Comparison of ENCODE assay signal across 35 cellular contexts in genomic region chr20:8231038-8231437, GRCh38.
"Had no signal": no experiment of that assay in that cellular context is flagged by ENCODE, and none has a peak within 500 bp of the region (broad histone marks: within the 10 kb centered on the region; RNA-seq: fewer than 3 reads in every experiment).

No MANE protein-coding gene starts in this region.

- H3K4me3 ChIP-seq: ascending aorta, breast epithelium had no signal

- H3K36me3 Mint-ChIP-seq: activated CD4-positive, alpha-beta memory T cell treated with anti-CD3 and anti-CD28 coated beads for 36 hours; activated CD8-positive, alpha-beta memory T cell treated with anti-CD3 and anti-CD28 coated beads, Interleukin-2, amount 10 ng/mL, durations not matched to agents 7 days and 5 days; activated naive CD4-positive, alpha-beta T cell treated with anti-CD3 and anti-CD28 coated beads, Interleukin-2, amount 10 ng/mL, durations not matched to agents 7 days and 5 days; activated naive CD4-positive, alpha-beta T cell treated with anti-CD3 and anti-CD28 coated beads, Interleukin-2, amount 50 U/mL, for 24 hours; activated naive CD8-positive, alpha-beta T cell; activated naive CD8-positive, alpha-beta T cell treated with anti-CD3 and anti-CD28 coated beads, Interleukin-2, amount 10 ng/mL, durations not matched to agents 7 days and 5 days had no signal

- H3K9me3 ChIP-seq: ascending aorta, breast epithelium had no signal

- H3K36me3 ChIP-seq: ascending aorta, brain microvascular endothelial cell, breast epithelium had no signal

- ATAC-seq: activated CD8-positive, alpha-beta memory T cell treated with anti-CD3 and anti-CD28 coated beads, Interleukin-2, amount 10 ng/mL, durations not matched to agents 7 days and 5 days; activated CD8-positive, alpha-beta T cell treated with anti-CD3 and anti-CD28 coated beads for 36 hours; activated naive CD8-positive, alpha-beta T cell treated with anti-CD3 and anti-CD28 coated beads, Interleukin-2, amount 50 U/mL, for 24 hours had no signal

- H3K27me3 Mint-ChIP-seq: activated CD4-positive, alpha-beta T cell treated with anti-CD3 and anti-CD28 coated beads, Interleukin-2, amount 10 ng/mL, durations not matched to agents 24 days and 14 days; activated CD8-positive, alpha-beta memory T cell treated with anti-CD3 and anti-CD28 coated beads, Interleukin-2, amount 10 ng/mL, durations not matched to agents 7 days and 5 days; activated CD8-positive, alpha-beta T cell treated with anti-CD3 and anti-CD28 coated beads for 36 hours; activated naive CD4-positive, alpha-beta T cell treated with anti-CD3 and anti-CD28 coated beads, Interleukin-2, amount 10 ng/mL, durations not matched to agents 7 days and 5 days; activated naive CD4-positive, alpha-beta T cell treated with anti-CD3 and anti-CD28 coated beads, Interleukin-2, amount 50 U/mL, for 24 hours; activated naive CD8-positive, alpha-beta T cell treated with anti-CD3 and anti-CD28 coated beads, Interleukin-2, amount 10 ng/mL, durations not matched to agents 7 days and 5 days had no signal

- H3K4me1 Mint-ChIP-seq: activated B cell treated with CpG ODN at 0.5 μM for 24 hours; activated CD4-positive, alpha-beta T cell treated with anti-CD3 and anti-CD28 coated beads, Interleukin-2, amount 10 ng/mL, durations not matched to agents 24 days and 14 days; activated naive CD4-positive, alpha-beta T cell treated with anti-CD3 and anti-CD28 coated beads, Interleukin-2, amount 10 ng/mL, durations not matched to agents 7 days and 5 days; activated naive CD4-positive, alpha-beta T cell treated with anti-CD3 and anti-CD28 coated beads, Interleukin-2, amount 50 U/mL, for 24 hours; activated naive CD8-positive, alpha-beta T cell treated with anti-CD3 and anti-CD28 coated beads, Interleukin-2, amount 10 ng/mL, durations not matched to agents 7 days and 5 days had no signal

- H3K4me1 ChIP-seq: ascending aorta, breast epithelium had no signal

- H3K27ac Mint-ChIP-seq: activated B cell treated with CpG ODN at 0.5 μM for 24 hours; activated CD4-positive, alpha-beta memory T cell treated with anti-CD3 and anti-CD28 coated beads for 36 hours; activated CD4-positive, alpha-beta T cell treated with anti-CD3 and anti-CD28 coated beads, Interleukin-2, amount 10 ng/mL, durations not matched to agents 24 days and 14 days; activated CD8-positive, alpha-beta memory T cell treated with anti-CD3 and anti-CD28 coated beads, Interleukin-2, amount 10 ng/mL, durations not matched to agents 7 days and 5 days; activated CD8-positive, alpha-beta T cell treated with anti-CD3 and anti-CD28 coated beads for 36 hours; activated naive CD4-positive, alpha-beta T cell treated with anti-CD3 and anti-CD28 coated beads, Interleukin-2, amount 10 ng/mL, durations not matched to agents 7 days and 5 days; activated naive CD4-positive, alpha-beta T cell treated with anti-CD3 and anti-CD28 coated beads, Interleukin-2, amount 50 U/mL, for 24 hours; activated naive CD8-positive, alpha-beta T cell; activated naive CD8-positive, alpha-beta T cell treated with anti-CD3 and anti-CD28 coated beads, Interleukin-2, amount 10 ng/mL, durations not matched to agents 7 days and 5 days; activated naive CD8-positive, alpha-beta T cell treated with anti-CD3 and anti-CD28 coated beads, Interleukin-2, amount 50 U/mL, for 24 hours; activated T-cell treated with anti-CD3 and anti-CD28 coated beads, Interleukin-2, amount 50 U/mL, for 24 hours; activated T-helper 2 cell treated with anti-CD3 and anti-CD28 coated beads, Interferon-gamma antibody, Interleukin-2, Interleukin-4, amounts not matched to agents 10 μg/mL and 5 μg/mL and 100 μg/mL, durations not matched to agents 14 hours and 24 hours and 36 hours; T-helper 1 cell treated with Interleukin-12 subunit alpha and Interleukin-12 subunit beta and Interleukin-4 antibody, amounts not matched to agents 30 μg/mL and 1 μg/mL, for 36 hours had no signal

- H3K4me3 Mint-ChIP-seq: activated B cell treated with CpG ODN at 0.5 μM for 24 hours; activated CD4-positive, alpha-beta memory T cell treated with anti-CD3 and anti-CD28 coated beads for 36 hours; activated CD4-positive, alpha-beta T cell treated with anti-CD3 and anti-CD28 coated beads, Interleukin-2, amount 10 ng/mL, durations not matched to agents 24 days and 14 days; activated CD8-positive, alpha-beta memory T cell treated with anti-CD3 and anti-CD28 coated beads, Interleukin-2, amount 10 ng/mL, durations not matched to agents 7 days and 5 days; activated CD8-positive, alpha-beta T cell treated with anti-CD3 and anti-CD28 coated beads for 36 hours; activated naive CD4-positive, alpha-beta T cell treated with anti-CD3 and anti-CD28 coated beads, Interleukin-2, amount 10 ng/mL, durations not matched to agents 7 days and 5 days; activated naive CD4-positive, alpha-beta T cell treated with anti-CD3 and anti-CD28 coated beads, Interleukin-2, amount 50 U/mL, for 24 hours; activated naive CD8-positive, alpha-beta T cell; activated naive CD8-positive, alpha-beta T cell treated with anti-CD3 and anti-CD28 coated beads, Interleukin-2, amount 10 ng/mL, durations not matched to agents 7 days and 5 days; activated naive CD8-positive, alpha-beta T cell treated with anti-CD3 and anti-CD28 coated beads, Interleukin-2, amount 50 U/mL, for 24 hours; activated T-cell treated with anti-CD3 and anti-CD28 coated beads, Interleukin-2, amount 50 U/mL, for 24 hours; T-helper 1 cell treated with Interleukin-12 subunit alpha and Interleukin-12 subunit beta and Interleukin-4 antibody, amounts not matched to agents 30 μg/mL and 1 μg/mL, for 36 hours; T-helper 2 cell treated with Interferon-gamma antibody and Interleukin-4, amounts not matched to agents 5 μg/mL and 100 μg/mL, for 36 hours had no signal

- H3K27ac ChIP-seq: ascending aorta, brain microvascular endothelial cell, breast epithelium, VCaP had no signal

- H3K9me3 Mint-ChIP-seq: activated B cell treated with CpG ODN at 0.5 μM for 24 hours; activated CD4-positive, alpha-beta memory T cell treated with anti-CD3 and anti-CD28 coated beads for 36 hours; activated CD4-positive, alpha-beta T cell treated with anti-CD3 and anti-CD28 coated beads, Interleukin-2, amount 10 ng/mL, durations not matched to agents 24 days and 14 days; activated CD8-positive, alpha-beta T cell treated with anti-CD3 and anti-CD28 coated beads for 36 hours; activated naive CD4-positive, alpha-beta T cell treated with anti-CD3 and anti-CD28 coated beads, Interleukin-2, amount 10 ng/mL, durations not matched to agents 7 days and 5 days; activated naive CD4-positive, alpha-beta T cell treated with anti-CD3 and anti-CD28 coated beads, Interleukin-2, amount 50 U/mL, for 24 hours; activated naive CD8-positive, alpha-beta T cell treated with anti-CD3 and anti-CD28 coated beads, Interleukin-2, amount 10 ng/mL, durations not matched to agents 7 days and 5 days; activated naive CD8-positive, alpha-beta T cell treated with anti-CD3 and anti-CD28 coated beads, Interleukin-2, amount 50 U/mL, for 24 hours; activated T-cell treated with anti-CD3 and anti-CD28 coated beads, Interleukin-2, amount 50 U/mL, for 24 hours; activated T-helper 2 cell treated with anti-CD3 and anti-CD28 coated beads, Interferon-gamma antibody, Interleukin-2, Interleukin-4, amounts not matched to agents 10 μg/mL and 5 μg/mL and 100 μg/mL, durations not matched to agents 14 hours and 24 hours and 36 hours; T-helper 1 cell treated with Interleukin-12 subunit alpha and Interleukin-12 subunit beta and Interleukin-4 antibody, amounts not matched to agents 30 μg/mL and 1 μg/mL, for 36 hours; T-helper 2 cell treated with Interferon-gamma antibody and Interleukin-4, amounts not matched to agents 5 μg/mL and 100 μg/mL, for 36 hours had no signal

- H3K27me3 ChIP-seq: ascending aorta, brain microvascular endothelial cell, breast epithelium had no signal

- FAIRE-seq: TTC549 had no signal

- DNase-seq: activated B cell treated with CpG ODN at 0.5 μM for 24 hours; activated CD4-positive, alpha-beta memory T cell treated with anti-CD3 and anti-CD28 coated beads for 36 hours; activated CD4-positive, alpha-beta T cell treated with anti-CD3 and anti-CD28 coated beads for 4 hours; activated CD4-positive, alpha-beta T cell treated with anti-CD3 and anti-CD28 coated beads, Interleukin-2, amount 10 ng/mL, durations not matched to agents 24 days and 14 days; activated CD4-positive, alpha-beta T cell treated with anti-CD3 and anti-CD28 coated beads, Interleukin-2, amount 50 U/mL, for 1 hour; activated CD4-positive, alpha-beta T cell treated with anti-CD3 and anti-CD28 coated beads, Interleukin-2, amount 50 U/mL, for 4 hours; activated CD4-positive, CD25-positive, alpha-beta regulatory T cell treated with anti-CD3 and anti-CD28 coated beads, Interleukin-2, amount 50 U/mL, for 72 hours; activated CD8-positive, alpha-beta memory T cell treated with anti-CD3 and anti-CD28 coated beads for 24 hours; activated CD8-positive, alpha-beta memory T cell treated with anti-CD3 and anti-CD28 coated beads, Interleukin-2, amount 10 ng/mL, durations not matched to agents 7 days and 5 days; activated CD8-positive, alpha-beta memory T cell treated with anti-CD3 and anti-CD28 coated beads, Interleukin-2, amount 50 U/mL, for 48 hours; activated CD8-positive, alpha-beta T cell treated with anti-CD3 and anti-CD28 coated beads for 36 hours; activated effector memory CD4-positive, alpha-beta T cell treated with Interleukin-2 at 50 U/mL for 16 hours; activated gamma-delta T cell; activated naive CD4-positive, alpha-beta T cell treated with anti-CD3 and anti-CD28 coated beads, Interleukin-2, amount 10 ng/mL, durations not matched to agents 7 days and 5 days; activated naive CD4-positive, alpha-beta T cell treated with Interleukin-2 at 50 U/mL for 16 hours; activated naive CD8-positive, alpha-beta T cell treated with anti-CD3 and anti-CD28 coated beads, Interleukin-2, amount 10 ng/mL, durations not matched to agents 7 days and 5 days; activated naive CD8-positive, alpha-beta T cell treated with anti-CD3 and anti-CD28 coated beads, Interleukin-2, amount 50 U/mL, for 24 hours; activated T-cell treated with anti-CD3 and anti-CD28 coated beads, Interleukin-2, amount 50 U/mL, for 24 hours; activated T-cell treated with anti-CD3 and anti-CD28 coated beads, Interleukin-2, amount 50 U/mL, for 48 hours; amygdala; anterior cingulate cortex; brain microvascular endothelial cell; central memory CD4-positive, alpha-beta T cell; T-helper 1 cell; T-helper 2 cell; T-helper 9 cell had no signal
